21 cellular contexts compared by ENCODE assay signal in the genomic region with DNA sequence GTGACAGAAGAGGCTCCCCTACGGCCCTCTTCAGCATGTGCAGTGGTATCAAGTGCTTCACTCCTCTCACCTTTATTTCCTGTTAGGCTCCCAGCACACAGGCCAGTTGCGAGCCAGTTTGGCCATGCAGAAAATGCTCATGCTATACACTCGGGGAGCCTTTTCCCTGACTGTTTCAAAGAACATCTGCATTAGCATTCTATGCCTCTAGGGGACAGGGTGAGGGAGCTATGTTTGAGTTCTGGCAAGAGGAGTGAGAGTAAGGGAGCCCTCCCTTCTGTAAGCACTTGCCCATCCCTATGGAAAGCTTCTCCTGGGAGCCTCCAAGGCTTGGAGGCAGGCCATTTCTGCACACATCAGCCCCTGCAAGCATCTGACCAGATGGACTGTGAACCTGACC.
DNase-seq lines count a peak whose midpoint lies in the region; ATAC-seq, FAIRE-seq and TF ChIP-seq lines count a peak whose summit lies in the region.
"Had no signal": no experiment of that assay in that cellular context is flagged by ENCODE, and none has a peak within 500 bp of the region (broad histone marks: within the 10 kb centered on the region; RNA-seq: fewer than 3 reads in every experiment).

No MANE protein-coding gene starts in this region.

- no peaks in the 10 kb centered on the region for H4K20me1 ChIP-seq in HepG2 (ENCODE audit: insufficient read depth, low read length)
- H4K20me1 ChIP-seq: BLaER1 had no signal

- H3K4me1 ChIP-seq in HepG2 (ENCODE audit: insufficient read depth, low read length): no peaks in the 10 kb centered on the region
- H3K4me1 ChIP-seq in right lobe of liver: no peaks in the 10 kb centered on the region
- H3K4me1 ChIP-seq in iPS DF 6.9 (ENCODE audit: control insufficient read depth, insufficient read depth, low read length): no peaks in the 10 kb centered on the region
- H3K4me1 ChIP-seq: Peyer's patch had no signal

- in situ Hi-C loops in HepG2 (cut with HindIII; ENCODE audit: extremely low pct_ligation_motif_present, low pct_unique_long_range_greater_than_20kb): no loop called here

- TF ChIP-seq POLR2A in HepG2 (IDR thresholded peaks at IDR 0.05; ENCODE audit: insufficient read depth in 1 of 2, low read depth in 2 of 2, low read length in 2 of 2) (no peak), right lobe of liver (IDR thresholded peaks at IDR 0.05) (no peak), H54 (IDR thresholded peaks at IDR 0.05; ENCODE audit: low read depth, low read length) (no peak)

- H3K4me3 ChIP-seq in HepG2 (replicated peaks in 1 of 3; ENCODE audit: insufficient read depth in 1 of 3, low read depth in 2 of 3, low read length in 3 of 3) (no peak overlapping the region), right lobe of liver (no peak overlapping the region), iPS DF 6.9 (ENCODE audit: low read length) (no peak overlapping the region)
- H3K4me3 ChIP-seq: BLaER1, Peyer's patch had no signal

- no peak overlapping the region for H3K27ac ChIP-seq in HepG2 (ENCODE audit: extremely low read length, insufficient read depth, low read length)
- H3K27ac ChIP-seq in right lobe of liver: no peak overlapping the region
- H3K27ac ChIP-seq in iPS DF 6.9 (ENCODE audit: low read length): no peak overlapping the region
- H3K27ac ChIP-seq: BLaER1, KMS-11, Peyer's patch had no signal

- TF ChIP-seq EP300 in HepG2 (IDR thresholded peaks at IDR 0.05; ENCODE audit: low read depth in 2 of 2, low read length in 2 of 2): no peak
- TF ChIP-seq EP300 in HepG2 (CRISPR knock-in tag; IDR thresholded peaks at IDR 0.05; ENCODE audit: borderline replicate concordance): no peak

- no peaks in the 10 kb centered on the region for H3K36me3 ChIP-seq in HepG2 (replicated peaks in 1 of 2; ENCODE audit: control insufficient read depth in 1 of 2, insufficient read depth in 2 of 2, low read length in 2 of 2)
- H3K36me3 ChIP-seq in right lobe of liver: no peaks in the 10 kb centered on the region
- no peaks in the 10 kb centered on the region for H3K36me3 ChIP-seq in iPS DF 6.9 (ENCODE audit: control insufficient read depth, insufficient read depth, low read length)
- H3K36me3 ChIP-seq: BLaER1, Peyer's patch had no signal

- no peaks in the 10 kb centered on the region for H3K27me3 ChIP-seq in HepG2 (ENCODE audit: control insufficient read depth in 1 of 2, insufficient read depth in 2 of 2, low read length in 2 of 2)
- no peaks in the 10 kb centered on the region for H3K27me3 ChIP-seq in right lobe of liver
- H3K27me3 ChIP-seq in iPS DF 6.9 (ENCODE audit: control insufficient read depth, insufficient read depth, low read length): no peaks in the 10 kb centered on the region
- H3K27me3 ChIP-seq: BLaER1, Peyer's patch had no signal

- no peak overlapping the region for H3K4me2 ChIP-seq in HepG2 (ENCODE audit: low read depth, low read length)
- H3K4me2 ChIP-seq: BLaER1, KMS-11 had no signal

- WGBS in HepG2 (ENCODE audit: low lambda C conversion rate): 0% methylated on average over 3 of the region's 3 CpGs
- 82% methylated on average over 3 of the region's 3 CpGs for WGBS in right lobe of liver (ENCODE audit: insufficient coverage, low coverage, low lambda C conversion rate, missing lambda C conversion rate)
- no CpG with 5 or more reads among the region's 3 CpGs for WGBS in iPS DF 6.9 (ENCODE audit: insufficient coverage, insufficient read length)

- no TSS peak for BruUV-seq in HepG2 (replicated peaks; lab: Mats Ljungman, UMichigan)

- H3K9me3 ChIP-seq in HepG2 (ENCODE audit: low read length): no peaks in the 10 kb centered on the region
- no peaks in the 10 kb centered on the region for H3K9me3 ChIP-seq in right lobe of liver
- H3K9me3 ChIP-seq in iPS DF 6.9 (ENCODE audit: control insufficient read depth, insufficient read depth, low read length): no peaks in the 10 kb centered on the region
- H3K9me3 ChIP-seq: BLaER1, Peyer's patch had no signal

- no peak overlapping the region for H2AFZ ChIP-seq in HepG2 (ENCODE audit: low read length)

- DNase-seq in HepG2 (ENCODE audit: low spot score) (no peak), right lobe of liver (no peak), HEK293T (ENCODE audit: extremely low spot score) (peak; percentile 10), iPS DF 6.9 (ENCODE audit: low read depth, low spot score) (peak; percentile 4), H54 (ENCODE audit: insufficient read length, low spot score) (no peak), posterior vena cava (ENCODE audit: low spot score) (no peak), NOMO-1 treated with DMSO at 0.1 percent for 48 hours (lab: John Stamatoyannopoulos, UW; ENCODE audit: unreplicated experiment) (no peak)
- DNase-seq: CD4-positive, alpha-beta T cell; COR-L47; GDM1; GOT3; IMR-90; NCI-H1105; NCI-H2081; NCI-H446 treated with DMSO at 0.1 percent for 48 hours; NCI-H526 treated with DMSO at 0.1 percent for 48 hours; Peyer's patch; T-cell had no signal

- CTCF ChIA-PET in HepG2 (lab: Yijun Ruan, JAX; ENCODE audit: low intra/inter-chr PET ratio, low total read pairs) (no interaction called here), HEK293T (lab: Yijun Ruan, JAX) (interaction anchor here (0.9 kb wide), 1 partner anchor 10 kb away, joined by 3 read pairs; no protein-coding TSS in a partner anchor)

- FAIRE-seq in HepG2 (lab: Jason Lieb, UNC): no peak
- no peak for FAIRE-seq in H54 (lab: Jason Lieb, UNC)
- FAIRE-seq: HTR-8/SVneo had no signal

- TF ChIP-seq CTCF in HepG2 (CRISPR knock-in tag; IDR thresholded peaks at IDR 0.05): no peak
- no peak for TF ChIP-seq CTCF in right lobe of liver (IDR thresholded peaks at IDR 0.05)

- no peak overlapping the region for H3K9ac ChIP-seq in HepG2 (ENCODE audit: insufficient read depth, low read depth, low read length)
- H3K9ac ChIP-seq: BLaER1, KMS-11 had no signal

- no peaks in the 10 kb centered on the region for H3K79me2 ChIP-seq in HepG2 (ENCODE audit: insufficient read depth, low read length)

- ATAC-seq in HepG2 (peak; percentile 61), right lobe of liver (no peak)
- ATAC-seq: T-cell had no signal

- no peak for TF ChIP-seq RAD21 in HepG2 (CRISPR knock-in tag; IDR thresholded peaks at IDR 0.05)

- POLR2A ChIA-PET in HepG2 (lab: Yijun Ruan, JAX): no interaction called here
- POLR2A ChIA-PET in HEK293T (lab: Yijun Ruan, JAX): no interaction called here

- intact Hi-C loops in HepG2 (cut with micrococcal nuclease; ENCODE audit: unreplicated experiment) (no loop called here), right lobe of liver (cut with DNase I) (no loop called here), posterior vena cava (cut with DNase I) (no loop called here)

TF ChIP-seq in HepG2, 621 proteins besides CTCF, POLR2A, EP300 and RAD21 (continues in another document):
- no peak for TF ChIP-seq ZNF260 (CRISPR knock-in tag; IDR thresholded peaks at IDR 0.05; ENCODE audit: borderline replicate concordance, low read depth)
- TF ChIP-seq, protein P1, sequence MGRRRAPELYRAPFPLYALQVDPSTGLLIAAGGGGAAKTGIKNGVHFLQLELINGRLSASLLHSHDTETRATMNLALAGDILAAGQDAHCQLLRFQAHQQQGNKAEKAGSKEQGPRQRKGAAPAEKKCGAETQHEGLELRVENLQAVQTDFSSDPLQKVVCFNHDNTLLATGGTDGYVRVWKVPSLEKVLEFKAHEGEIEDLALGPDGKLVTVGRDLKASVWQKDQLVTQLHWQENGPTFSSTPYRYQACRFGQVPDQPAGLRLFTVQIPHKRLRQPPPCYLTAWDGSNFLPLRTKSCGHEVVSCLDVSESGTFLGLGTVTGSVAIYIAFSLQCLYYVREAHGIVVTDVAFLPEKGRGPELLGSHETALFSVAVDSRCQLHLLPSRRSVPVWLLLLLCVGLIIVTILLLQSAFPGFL (CRISPR knock-in tag; IDR thresholded peaks at IDR 0.05): no peak
- TF ChIP-seq, protein P2, sequence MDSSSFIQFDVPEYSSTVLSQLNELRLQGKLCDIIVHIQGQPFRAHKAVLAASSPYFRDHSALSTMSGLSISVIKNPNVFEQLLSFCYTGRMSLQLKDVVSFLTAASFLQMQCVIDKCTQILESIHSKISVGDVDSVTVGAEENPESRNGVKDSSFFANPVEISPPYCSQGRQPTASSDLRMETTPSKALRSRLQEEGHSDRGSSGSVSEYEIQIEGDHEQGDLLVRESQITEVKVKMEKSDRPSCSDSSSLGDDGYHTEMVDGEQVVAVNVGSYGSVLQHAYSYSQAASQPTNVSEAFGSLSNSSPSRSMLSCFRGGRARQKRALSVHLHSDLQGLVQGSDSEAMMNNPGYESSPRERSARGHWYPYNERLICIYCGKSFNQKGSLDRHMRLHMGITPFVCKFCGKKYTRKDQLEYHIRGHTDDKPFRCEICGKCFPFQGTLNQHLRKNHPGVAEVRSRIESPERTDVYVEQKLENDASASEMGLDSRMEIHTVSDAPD (CRISPR knock-in tag; IDR thresholded peaks at IDR 0.05): no peak
- no peak for TF ChIP-seq AHR (CRISPR knock-in tag; IDR thresholded peaks at IDR 0.05)
- no peak for TF ChIP-seq MIXL1 (CRISPR knock-in tag; IDR thresholded peaks at IDR 0.05)
- no peak for TF ChIP-seq MTA1 (CRISPR knock-in tag; IDR thresholded peaks at IDR 0.05; ENCODE audit: borderline replicate concordance)

TF ChIP-seq in HEK293T, 16 proteins besides CTCF, POLR2A, EP300 and RAD21:
- TF ChIP-seq TARDBP (IDR thresholded peaks at IDR 0.05) (no peak), FOXA1 (IDR thresholded peaks at IDR 0.05) (no peak), ELF4 (IDR thresholded peaks at IDR 0.05) (no peak), FOXM1 (IDR thresholded peaks at IDR 0.05; ENCODE audit: borderline replicate concordance) (no peak), SP1 (IDR thresholded peaks at IDR 0.05) (no peak), HDGF (IDR thresholded peaks at IDR 0.05; ENCODE audit: borderline replicate concordance) (no peak), FOXK2 (IDR thresholded peaks at IDR 0.05) (no peak), L3MBTL2 (conservative IDR thresholded peaks at IDR 0.05) (no peak), ZNF384 (IDR thresholded peaks at IDR 0.05) (no peak), NFRKB (IDR thresholded peaks at IDR 0.05) (no peak), SUZ12 (IDR thresholded peaks at IDR 0.05) (no peak), CTBP1 (IDR thresholded peaks at IDR 0.05; ENCODE audit: borderline replicate concordance) (no peak), BHLHE40 (IDR thresholded peaks at IDR 0.05; ENCODE audit: borderline replicate concordance) (no peak), ARNT (IDR thresholded peaks at IDR 0.05) (no peak)
- TF ChIP-seq, protein P3, sequence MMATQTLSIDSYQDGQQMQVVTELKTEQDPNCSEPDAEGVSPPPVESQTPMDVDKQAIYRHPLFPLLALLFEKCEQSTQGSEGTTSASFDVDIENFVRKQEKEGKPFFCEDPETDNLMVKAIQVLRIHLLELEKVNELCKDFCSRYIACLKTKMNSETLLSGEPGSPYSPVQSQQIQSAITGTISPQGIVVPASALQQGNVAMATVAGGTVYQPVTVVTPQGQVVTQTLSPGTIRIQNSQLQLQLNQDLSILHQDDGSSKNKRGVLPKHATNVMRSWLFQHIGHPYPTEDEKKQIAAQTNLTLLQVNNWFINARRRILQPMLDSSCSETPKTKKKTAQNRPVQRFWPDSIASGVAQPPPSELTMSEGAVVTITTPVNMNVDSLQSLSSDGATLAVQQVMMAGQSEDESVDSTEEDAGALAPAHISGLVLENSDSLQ (IDR thresholded peaks at IDR 0.05): no peak
TF ChIP-seq in HEK293T: peak in this region for 0.

Comparison
In these comparisons a context has a peak if more than half of its experiments do, and no peak if none do; other contexts are left out.
1. DNase-seq: peak in HEK293T (single experiment) and iPS DF 6.9 (single experiment); none in HepG2 (single experiment), right lobe of liver (0 of 3), H54 (single experiment), posterior vena cava (single experiment) and NOMO-1 treated with DMSO at 0.1 percent for 48 hours (single experiment).